Comparison of ENCODE assay signal across 1 cellular context in the genomic region with DNA sequence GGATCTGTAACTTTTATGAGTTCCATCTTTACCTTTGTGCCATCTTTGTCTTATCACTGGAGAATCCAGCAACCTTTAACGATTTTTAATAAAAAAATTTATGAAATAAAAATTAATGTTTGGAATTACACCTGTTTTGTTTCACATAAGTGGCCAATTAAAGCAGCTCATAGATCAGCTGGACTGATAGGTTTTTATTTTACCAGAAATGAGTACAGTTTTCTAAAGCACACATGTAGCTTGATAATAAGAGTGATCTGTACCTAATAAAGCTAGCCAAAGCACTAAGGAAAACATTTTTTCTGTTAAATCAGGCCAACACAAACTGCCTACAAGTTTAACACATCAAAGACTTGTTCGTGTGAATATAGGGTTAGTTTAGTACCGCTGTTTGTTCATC.
TF ChIP-seq lines count a peak whose summit lies in the region.

No MANE protein-coding gene starts in this region.

TF ChIP-seq in HepG2, 621 proteins besides CTCF, POLR2A, EP300 and RAD21 (continued from another document):
- TF ChIP-seq, protein P1, sequence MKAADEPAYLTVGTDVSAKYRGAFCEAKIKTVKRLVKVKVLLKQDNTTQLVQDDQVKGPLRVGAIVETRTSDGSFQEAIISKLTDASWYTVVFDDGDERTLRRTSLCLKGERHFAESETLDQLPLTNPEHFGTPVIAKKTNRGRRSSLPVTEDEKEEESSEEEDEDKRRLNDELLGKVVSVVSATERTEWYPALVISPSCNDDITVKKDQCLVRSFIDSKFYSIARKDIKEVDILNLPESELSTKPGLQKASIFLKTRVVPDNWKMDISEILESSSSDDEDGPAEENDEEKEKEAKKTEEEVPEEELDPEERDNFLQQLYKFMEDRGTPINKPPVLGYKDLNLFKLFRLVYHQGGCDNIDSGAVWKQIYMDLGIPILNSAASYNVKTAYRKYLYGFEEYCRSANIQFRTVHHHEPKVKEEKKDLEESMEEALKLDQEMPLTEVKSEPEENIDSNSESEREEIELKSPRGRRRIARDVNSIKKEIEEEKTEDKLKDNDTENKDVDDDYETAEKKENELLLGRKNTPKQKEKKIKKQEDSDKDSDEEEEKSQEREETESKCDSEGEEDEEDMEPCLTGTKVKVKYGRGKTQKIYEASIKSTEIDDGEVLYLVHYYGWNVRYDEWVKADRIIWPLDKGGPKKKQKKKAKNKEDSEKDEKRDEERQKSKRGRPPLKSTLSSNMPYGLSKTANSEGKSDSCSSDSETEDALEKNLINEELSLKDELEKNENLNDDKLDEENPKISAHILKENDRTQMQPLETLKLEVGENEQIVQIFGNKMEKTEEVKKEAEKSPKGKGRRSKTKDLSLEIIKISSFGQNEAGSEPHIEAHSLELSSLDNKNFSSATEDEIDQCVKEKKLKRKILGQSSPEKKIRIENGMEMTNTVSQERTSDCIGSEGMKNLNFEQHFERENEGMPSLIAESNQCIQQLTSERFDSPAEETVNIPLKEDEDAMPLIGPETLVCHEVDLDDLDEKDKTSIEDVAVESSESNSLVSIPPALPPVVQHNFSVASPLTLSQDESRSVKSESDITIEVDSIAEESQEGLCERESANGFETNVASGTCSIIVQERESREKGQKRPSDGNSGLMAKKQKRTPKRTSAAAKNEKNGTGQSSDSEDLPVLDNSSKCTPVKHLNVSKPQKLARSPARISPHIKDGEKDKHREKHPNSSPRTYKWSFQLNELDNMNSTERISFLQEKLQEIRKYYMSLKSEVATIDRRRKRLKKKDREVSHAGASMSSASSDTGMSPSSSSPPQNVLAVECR (CRISPR knock-in tag; IDR thresholded peaks at IDR 0.05; ENCODE audit: borderline replicate concordance), result no peak
- TF ChIP-seq, protein P2, sequence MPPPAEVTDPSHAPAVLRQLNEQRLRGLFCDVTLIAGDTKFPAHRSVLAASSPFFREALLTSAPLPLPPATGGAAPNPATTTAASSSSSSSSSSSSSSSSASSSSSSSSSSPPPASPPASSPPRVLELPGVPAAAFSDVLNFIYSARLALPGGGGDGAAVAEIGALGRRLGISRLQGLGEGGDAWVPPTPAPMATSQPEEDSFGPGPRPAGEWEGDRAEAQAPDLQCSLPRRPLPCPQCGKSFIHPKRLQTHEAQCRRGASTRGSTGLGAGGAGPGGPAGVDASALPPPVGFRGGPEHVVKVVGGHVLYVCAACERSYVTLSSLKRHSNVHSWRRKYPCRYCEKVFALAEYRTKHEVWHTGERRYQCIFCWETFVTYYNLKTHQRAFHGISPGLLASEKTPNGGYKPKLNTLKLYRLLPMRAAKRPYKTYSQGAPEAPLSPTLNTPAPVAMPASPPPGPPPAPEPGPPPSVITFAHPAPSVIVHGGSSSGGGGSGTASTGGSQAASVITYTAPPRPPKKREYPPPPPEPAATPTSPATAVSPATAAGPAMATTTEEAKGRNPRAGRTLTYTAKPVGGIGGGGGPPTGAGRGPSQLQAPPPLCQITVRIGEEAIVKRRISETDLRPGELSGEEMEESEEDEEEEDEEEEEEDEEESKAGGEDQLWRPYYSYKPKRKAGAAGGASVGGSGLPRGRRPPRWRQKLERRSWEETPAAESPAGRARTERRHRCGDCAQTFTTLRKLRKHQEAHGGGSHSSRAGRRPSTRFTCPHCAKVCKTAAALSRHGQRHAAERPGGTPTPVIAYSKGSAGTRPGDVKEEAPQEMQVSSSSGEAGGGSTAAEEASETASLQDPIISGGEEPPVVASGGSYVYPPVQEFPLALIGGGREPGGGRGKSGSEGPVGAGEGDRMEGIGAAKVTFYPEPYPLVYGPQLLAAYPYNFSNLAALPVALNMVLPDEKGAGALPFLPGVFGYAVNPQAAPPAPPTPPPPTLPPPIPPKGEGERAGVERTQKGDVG (CRISPR knock-in tag; IDR thresholded peaks at IDR 0.05; ENCODE audit: borderline replicate concordance), result no peak
- no peak for TF ChIP-seq ZNF850 (CRISPR knock-in tag; conservative IDR thresholded peaks at IDR 0.05)
- TF ChIP-seq TMF1 (CRISPR knock-in tag; IDR thresholded peaks at IDR 0.05; ENCODE audit: low read depth), result no peak
- TF ChIP-seq ZMYM2 (CRISPR knock-in tag; IDR thresholded peaks at IDR 0.05), result no peak
